Comparison of ENCODE assay signal across 13 cellular contexts in genomic region chr4:56653461-56654237, GRCh38. TPM values are rescaled to one million over a fixed set of nuclear protein-coding genes. Genes with fewer than 3 reads are reported as not detected.
A peak's percentile ranks its signal among the peaks of the same experiment; 100 is the strongest.
DNase-seq lines count a peak whose midpoint lies in the region; ATAC-seq lines count a peak whose summit lies in the region.
"Had no signal": no experiment of that assay in that cellular context is flagged by ENCODE, and none has a peak within 500 bp of the region (broad histone marks: within the 10 kb centered on the region; RNA-seq: fewer than 3 reads in every experiment).

No MANE protein-coding gene starts in this region.

- H3K4me1 Mint-ChIP-seq in activated CD4-positive, alpha-beta T cell treated with anti-CD3 and anti-CD28 coated beads, Interleukin-2, amount 10 ng/mL, durations not matched to agents 7 days and 5 days = peaks cover 81% of the 10 kb centered on the region
- H3K4me1 Mint-ChIP-seq in T-helper 2 cell treated with Interferon-gamma antibody and Interleukin-4, amounts not matched to agents 5 μg/mL and 100 μg/mL, for 36 hours (ENCODE audit: low read depth) = peaks cover 67% of the 10 kb centered on the region

- H3K36me3 ChIP-seq in esophagus (ENCODE audit: control insufficient read depth in 2 of 2, insufficient read depth in 2 of 2, low read length in 1 of 2) = peaks cover 0 to 8% of the 10 kb centered on the region in 2 donors
- H3K36me3 ChIP-seq: adrenal gland had no signal

- no peaks in the 10 kb centered on the region for H3K27me3 ChIP-seq in esophagus (ENCODE audit: control insufficient read depth in 1 of 2, insufficient read depth in 2 of 2, low read length in 2 of 2)

- H3K27ac ChIP-seq in esophagus (ENCODE audit: low read depth in 2 of 2, low read length in 1 of 2) = peak overlapping the region; percentile 1 to 39
- H3K27ac ChIP-seq: GM23248, SK-N-MC had no signal

- peaks cover 2% of the 10 kb centered on the region for H3K9me3 Mint-ChIP-seq in activated CD4-positive, alpha-beta T cell treated with anti-CD3 and anti-CD28 coated beads, Interleukin-2, amount 10 ng/mL, durations not matched to agents 7 days and 5 days
- peaks cover 4% of the 10 kb centered on the region for H3K9me3 Mint-ChIP-seq in T-helper 2 cell treated with Interferon-gamma antibody and Interleukin-4, amounts not matched to agents 5 μg/mL and 100 μg/mL, for 36 hours
- H3K9me3 Mint-ChIP-seq: memory B cell had no signal

- CTCF ChIA-PET in activated CD4-positive, alpha-beta T cell treated with anti-CD3 and anti-CD28 coated beads, Interleukin-2, amount 10 ng/mL, durations not matched to agents 7 days and 5 days (lab: Charles Lee) = interaction anchor here (5.5 kb wide), 1 partner anchor 13 kb away, joined by 34 read pairs; no protein-coding TSS in a partner anchor

- peak overlapping the region; percentile 84 for H3K4me3 Mint-ChIP-seq in activated CD4-positive, alpha-beta T cell treated with anti-CD3 and anti-CD28 coated beads, Interleukin-2, amount 10 ng/mL, durations not matched to agents 7 days and 5 days
- H3K4me3 Mint-ChIP-seq in T-helper 2 cell treated with Interferon-gamma antibody and Interleukin-4, amounts not matched to agents 5 μg/mL and 100 μg/mL, for 36 hours = peak overlapping the region; percentile 89

- H3K4me3 ChIP-seq in esophagus (ENCODE audit: low read depth in 1 of 2, low read length in 2 of 2) = no peak overlapping the region
- H3K4me3 ChIP-seq: GM23248, SK-N-MC had no signal

- POLR2A ChIA-PET in activated CD4-positive, alpha-beta T cell treated with anti-CD3 and anti-CD28 coated beads, Interleukin-2, amount 10 ng/mL, durations not matched to agents 7 days and 5 days (lab: Charles Lee) = interaction anchor here (0.6 kb wide), 1 partner anchor 192 kb away, joined by 3 read pairs; no protein-coding TSS in a partner anchor

- 35 to 61% methylated on average over 1 of the region's 1 CpG for WGBS in esophagus, 2 donors

- peaks cover 23% of the 10 kb centered on the region for H3K27me3 Mint-ChIP-seq in activated CD4-positive, alpha-beta T cell treated with anti-CD3 and anti-CD28 coated beads, Interleukin-2, amount 10 ng/mL, durations not matched to agents 7 days and 5 days
- H3K27me3 Mint-ChIP-seq in T-helper 2 cell treated with Interferon-gamma antibody and Interleukin-4, amounts not matched to agents 5 μg/mL and 100 μg/mL, for 36 hours (ENCODE audit: low read depth) = peaks cover 30% of the 10 kb centered on the region

- no peaks in the 10 kb centered on the region for H3K9me3 ChIP-seq in esophagus (ENCODE audit: control insufficient read depth in 2 of 2, insufficient read depth in 1 of 2, low read depth in 1 of 2, low read length in 1 of 2)
- H3K9me3 ChIP-seq: adrenal gland had no signal

- H3K36me3 Mint-ChIP-seq in activated CD4-positive, alpha-beta T cell treated with anti-CD3 and anti-CD28 coated beads, Interleukin-2, amount 10 ng/mL, durations not matched to agents 7 days and 5 days (ENCODE audit: low read depth) = peaks cover 32% of the 10 kb centered on the region
- H3K36me3 Mint-ChIP-seq in T-helper 2 cell treated with Interferon-gamma antibody and Interleukin-4, amounts not matched to agents 5 μg/mL and 100 μg/mL, for 36 hours (ENCODE audit: low read depth) = peaks cover 20% of the 10 kb centered on the region
- H3K36me3 Mint-ChIP-seq: memory B cell had no signal

- H3K4me1 ChIP-seq in esophagus (ENCODE audit: control insufficient read depth in 2 of 2, insufficient read depth in 2 of 2, low read length in 1 of 2) = peaks cover 0 to 2% of the 10 kb centered on the region in 2 donors

- DNase-seq in activated CD4-positive, alpha-beta T cell treated with anti-CD3 and anti-CD28 coated beads, Interleukin-2, amount 10 ng/mL, durations not matched to agents 7 days and 5 days = peak; percentile 65
- DNase-seq in activated CD4-positive, alpha-beta T cell treated with anti-CD3 and anti-CD28 coated beads for 1 hour = no peak
- DNase-seq in T-helper 2 cell treated with Interferon-gamma antibody and Interleukin-4, amounts not matched to agents 5 μg/mL and 100 μg/mL, for 36 hours (ENCODE audit: low spot score) = peak; percentile 52
- DNase-seq in stimulated activated naive CD8-positive, alpha-beta T cell treated with anti-CD3 and anti-CD28 coated beads, Interleukin-15, Interleukin-2, amounts not matched to agents 100 U/mL and 50 U/mL, for 24 hours = peak; percentile 46
- no peak for DNase-seq in DMS79 (lab: John Stamatoyannopoulos, UW)
- DNase-seq in mesenteric fat pad (ENCODE audit: low spot score) = no peak
- DNase-seq: GM23248, NCI-H187 had no signal

- ATAC-seq in stimulated activated naive CD8-positive, alpha-beta T cell treated with anti-CD3 and anti-CD28 coated beads, Interleukin-15, Interleukin-2, amounts not matched to agents 100 U/mL and 50 U/mL, for 24 hours = peak; percentile 10
- no peak for ATAC-seq in HG02610 (IDR thresholded peaks at IDR 0.05; ENCODE audit: unreplicated experiment)

- H3K27ac Mint-ChIP-seq in activated CD4-positive, alpha-beta T cell treated with anti-CD3 and anti-CD28 coated beads, Interleukin-2, amount 10 ng/mL, durations not matched to agents 7 days and 5 days = peak overlapping the region; percentile 86
- peak overlapping the region; percentile 74 for H3K27ac Mint-ChIP-seq in T-helper 2 cell treated with Interferon-gamma antibody and Interleukin-4, amounts not matched to agents 5 μg/mL and 100 μg/mL, for 36 hours
- H3K27ac Mint-ChIP-seq: memory B cell had no signal

RNA-seq across cellular contexts. Expression of gene HOPX, which starts 27.4 kb away (rescaled TPM):
- total RNA-seq in activated CD4-positive, alpha-beta T cell treated with anti-CD3 and anti-CD28 coated beads, Interleukin-2, amount 10 ng/mL, durations not matched to agents 7 days and 5 days = 10 to 100 TPM; 72.3 to 74.6 TPM
- 1,000 to 10,000 TPM in 1 of 2 donors, 100 to 1,000 TPM in 1; 649 to 1,386 TPM for polyA plus RNA-seq in esophagus
- 3.2 TPM for total RNA-seq in mesenteric fat pad
- total RNA-seq: GM23248 had no signal
- polyA plus RNA-seq: GM23248 had no signal

Comparison
In these comparisons a context has a peak if more than half of its experiments do, and no peak if none do; other contexts are left out.
1. DNase-seq: peak in activated CD4-positive, alpha-beta T cell treated with anti-CD3 and anti-CD28 coated beads, Interleukin-2, amount 10 ng/mL, durations not matched to agents 7 days and 5 days (single experiment), T-helper 2 cell treated with Interferon-gamma antibody and Interleukin-4, amounts not matched to agents 5 μg/mL and 100 μg/mL, for 36 hours (single experiment) and stimulated activated naive CD8-positive, alpha-beta T cell treated with anti-CD3 and anti-CD28 coated beads, Interleukin-15, Interleukin-2, amounts not matched to agents 100 U/mL and 50 U/mL, for 24 hours (single experiment); none in activated CD4-positive, alpha-beta T cell treated with anti-CD3 and anti-CD28 coated beads for 1 hour (single experiment), DMS79 (single experiment) and mesenteric fat pad (single experiment).
2. RNA of gene HOPX, which starts 27.4 kb away (total RNA-seq): 72.3 to 74.6 TPM in activated CD4-positive, alpha-beta T cell treated with anti-CD3 and anti-CD28 coated beads, Interleukin-2, amount 10 ng/mL, durations not matched to agents 7 days and 5 days; 3.2 TPM in mesenteric fat pad (single experiment); every median in the first group is over 10 times any median in the second.